29 cellular contexts compared by ENCODE assay signal in genomic region chr7:89797965-89798598, GRCh38.
DNase-seq lines count a peak whose midpoint lies in the region; ATAC-seq, FAIRE-seq and TF ChIP-seq lines count a peak whose summit lies in the region.
"Had no signal": no experiment of that assay in that cellular context is flagged by ENCODE, and none has a peak within 500 bp of the region (broad histone marks: within the 10 kb centered on the region; RNA-seq: fewer than 3 reads in every experiment).

No MANE protein-coding gene starts in this region.

- peak overlapping the region; percentile 78 for H4K8ac ChIP-seq in neuronal stem cell (ENCODE audit: low read depth, low read length)

- H3K36me3 ChIP-seq in neuronal stem cell (replicated peaks in 1 of 2; ENCODE audit: control insufficient read depth in 2 of 2, insufficient read depth in 2 of 2, low read length in 2 of 2) (no peaks in the 10 kb centered on the region), sigmoid colon (no peaks in the 10 kb centered on the region)
- H3K36me3 ChIP-seq: BLaER1 had no signal

- H3K27ac ChIP-seq in neuronal stem cell (replicated peaks; ENCODE audit: low read length) (no peak overlapping the region), sigmoid colon (no peak overlapping the region)
- H3K27ac ChIP-seq: 22Rv1, A549, BLaER1 had no signal

- peak overlapping the region; percentile 20 for H2BK15ac ChIP-seq in neuronal stem cell (ENCODE audit: low read length)

- peaks cover 11% of the 10 kb centered on the region for H3K9me3 Mint-ChIP-seq in chondrocyte (ENCODE audit: low read depth)

- no peak overlapping the region for H2BK120ac ChIP-seq in neuronal stem cell (ENCODE audit: low read depth, low read length)

- no peaks in the 10 kb centered on the region for H3K4me1 Mint-ChIP-seq in chondrocyte (ENCODE audit: low read depth)
- H3K4me1 Mint-ChIP-seq: B cell; CD14-positive monocyte; CD4-positive, alpha-beta memory T cell; CD4-positive, CD25-positive, alpha-beta regulatory T cell; CD8-positive, alpha-beta memory T cell had no signal

- H2AFZ ChIP-seq in neuronal stem cell (ENCODE audit: low read length): no peak overlapping the region

- peak overlapping the region; percentile 65 for H2BK12ac ChIP-seq in neuronal stem cell (ENCODE audit: low read length)

- no peak overlapping the region for H3K27ac Mint-ChIP-seq in chondrocyte (ENCODE audit: unreplicated experiment)
- H3K27ac Mint-ChIP-seq: B cell; CD14-positive monocyte; CD4-positive, alpha-beta memory T cell; CD4-positive, CD25-positive, alpha-beta regulatory T cell; CD8-positive, alpha-beta memory T cell had no signal

- intact Hi-C loops in sigmoid colon (cut with DNase I): no loop called here

- H3K4me3 ChIP-seq in neuronal stem cell (ENCODE audit: low read length in 2 of 2) (peak overlapping the region in 1 of 2 donors; percentile 60), sigmoid colon (no peak overlapping the region)
- H3K4me3 ChIP-seq: A549, BLaER1, GM12878 had no signal

- H3K36me3 Mint-ChIP-seq in chondrocyte (ENCODE audit: low read depth): no peaks in the 10 kb centered on the region
- H3K36me3 Mint-ChIP-seq: CD14-positive monocyte; CD4-positive, alpha-beta memory T cell; CD4-positive, CD25-positive, alpha-beta regulatory T cell; CD8-positive, alpha-beta memory T cell had no signal

- no peak overlapping the region for H3K23ac ChIP-seq in neuronal stem cell (ENCODE audit: low read depth, low read length, poor library complexity)

- peaks cover 0 to 5% of the 10 kb centered on the region in 2 donors for H3K4me1 ChIP-seq in neuronal stem cell (ENCODE audit: control insufficient read depth in 2 of 2, insufficient read depth in 1 of 2, low read depth in 1 of 2, low read length in 2 of 2)
- H3K4me1 ChIP-seq in sigmoid colon: no peaks in the 10 kb centered on the region
- H3K4me1 ChIP-seq: A549, BLaER1 had no signal

- no peak for TF ChIP-seq POLR2A in sigmoid colon (IDR thresholded peaks at IDR 0.05)

- no peak overlapping the region for H3K4me2 ChIP-seq in neuronal stem cell (ENCODE audit: insufficient read depth, low read length, poor library complexity, severe bottlenecking)
- H3K4me2 ChIP-seq: A549, BLaER1 had no signal

- TF ChIP-seq CTCF in chondrocyte (IDR thresholded peaks at IDR 0.05) (no peak), sigmoid colon (IDR thresholded peaks at IDR 0.05) (no peak)

- WGBS in neuronal stem cell (ENCODE audit: extremely low coverage in 2 of 2, insufficient read length in 2 of 2, insufficient replicate concordance in 1 of 2), 2 donors: no CpG with 5 or more reads among the region's 3 CpGs
- WGBS in sigmoid colon, 2 donors: 80 to 84% methylated on average over 3 of the region's 3 CpGs

- no peak overlapping the region for H3K4me3 Mint-ChIP-seq in chondrocyte (ENCODE audit: unreplicated experiment)
- H3K4me3 Mint-ChIP-seq: B cell; CD14-positive monocyte; CD4-positive, alpha-beta memory T cell; CD8-positive, alpha-beta memory T cell had no signal

- peak overlapping the region; percentile 80 for H3K18ac ChIP-seq in neuronal stem cell (ENCODE audit: low read length)

- peak overlapping the region; percentile 53 for H4K91ac ChIP-seq in neuronal stem cell (ENCODE audit: low read depth, low read length, poor library complexity)

- H3K4ac ChIP-seq in neuronal stem cell (ENCODE audit: low read length): no peak overlapping the region

- FAIRE-seq in urothelium cell line (lab: Jason Lieb, UNC): peak; percentile 96
- FAIRE-seq: A549, GM12878, GM12892, GM18507, GM19239 had no signal

- H3K27me3 ChIP-seq in neuronal stem cell (ENCODE audit: control insufficient read depth in 3 of 3, insufficient read depth in 3 of 3, low read depth in 1 of 3, low read length in 3 of 3) (no peaks in the 10 kb centered on the region), sigmoid colon (no peaks in the 10 kb centered on the region)
- H3K27me3 ChIP-seq: BLaER1 had no signal

- no peak overlapping the region for H3K14ac ChIP-seq in neuronal stem cell (ENCODE audit: low read length)

- no peaks in the 10 kb centered on the region for H3K79me1 ChIP-seq in neuronal stem cell (ENCODE audit: low read depth, low read length)

- H3K9ac ChIP-seq in neuronal stem cell (ENCODE audit: low read depth, low read length, poor library complexity): no peak overlapping the region
- H3K9ac ChIP-seq: BLaER1 had no signal

- H3K27me3 Mint-ChIP-seq in chondrocyte (ENCODE audit: low read depth): no peaks in the 10 kb centered on the region
- H3K27me3 Mint-ChIP-seq: B cell; CD4-positive, alpha-beta memory T cell; CD4-positive, CD25-positive, alpha-beta regulatory T cell had no signal

- H2AK5ac ChIP-seq in neuronal stem cell (ENCODE audit: low read depth, low read length): no peak overlapping the region

- ATAC-seq in HG02840 (IDR thresholded peaks at IDR 0.05; ENCODE audit: low FRiP score, unreplicated experiment): no peak
- ATAC-seq: A549, GM12878 had no signal

- DNase-seq in chondrocyte (ENCODE audit: low spot score) (peak; percentile 59), neuronal stem cell (ENCODE audit: low spot score) (no peak), sigmoid colon (peak; percentile 32), urothelium cell line (ENCODE audit: low spot score) (no peak), GM19238 (ENCODE audit: insufficient read length, low spot score) (no peak), middle frontal gyrus (ENCODE audit: extremely low spot score, low spot score) (no peak)
- no peak for DNase-seq in central memory CD4-positive, alpha-beta T cell
- DNase-seq: AML-193; C1 segment of cervical spinal cord; CD4-positive, CD25-positive, alpha-beta regulatory T cell; CD8-positive, alpha-beta memory T cell; COR-L47; DMS 273 treated with DMSO at 0.1 percent for 48 hours; DMS153; DMS79; DND-41; EL; GDM1 had no signal

- H2BK5ac ChIP-seq in neuronal stem cell (ENCODE audit: low read length): no peak overlapping the region

- TF ChIP-seq EP300 in sigmoid colon (IDR thresholded peaks at IDR 0.05): no peak

- H3K9me3 ChIP-seq in neuronal stem cell (replicated peaks in 1 of 2; ENCODE audit: control insufficient read depth in 2 of 2, insufficient read depth in 1 of 2, low read depth in 1 of 2, low read length in 2 of 2) (peaks cover 0 to 4% of the 10 kb centered on the region in 2 donors), sigmoid colon (peaks cover 0 to 2% (median 0%) of the 10 kb centered on the region in 4 donors)
- H3K9me3 ChIP-seq: A549, BLaER1 had no signal

Comparison
In these comparisons a context has a peak if more than half of its experiments do, and no peak if none do; other contexts are left out.
1. DNase-seq: peak in chondrocyte (single experiment) and sigmoid colon (single experiment); none in neuronal stem cell (single experiment), urothelium cell line (single experiment), GM19238 (single experiment), middle frontal gyrus (single experiment) and central memory CD4-positive, alpha-beta T cell (single experiment).